ENCODE assay signal across 16 cellular contexts in genomic region chr18:33113421-33113820, GRCh38.
"Had no signal": no experiment of that assay in that cellular context is flagged by ENCODE, and none has a peak within 500 bp of the region (broad histone marks: within the 10 kb centered on the region; RNA-seq: fewer than 3 reads in every experiment).

No MANE protein-coding gene starts in this region.

- H3K9me3 ChIP-seq: pancreas had no signal

- H3K27ac ChIP-seq: hepatocyte, pancreas had no signal

- H3K4me3 ChIP-seq: hepatocyte, pancreas, smooth muscle cell had no signal

- H3K27me3 ChIP-seq: hepatocyte had no signal

- H3K4me1 ChIP-seq: pancreas had no signal

- ATAC-seq: left cardiac atrium, pancreas, right cardiac atrium had no signal

- H3K36me3 ChIP-seq: pancreas had no signal

- DNase-seq: effector CD4-positive, alpha-beta T cell; endodermal cell; erythroblast; foreskin melanocyte; head of caudate nucleus; kidney; left cardiac atrium; mesendoderm; naive B cell; occipital lobe; pancreas; right cardiac atrium; stimulated activated CD4-positive, alpha-beta T cell treated with anti-CD3 and anti-CD28 coated beads, Interleukin-2, amount 100 ng/mL, for 48 hours; stimulated activated naive CD4-positive, alpha-beta T cell treated with Interleukin-2 at 50 U/mL for 16 hours had no signal
